Comparison of ENCODE assay signal across 9 cellular contexts in genomic region chr3:104526901-104527401, GRCh38.
DNase-seq lines count a peak whose midpoint lies in the region; ATAC-seq, FAIRE-seq and TF ChIP-seq lines count a peak whose summit lies in the region.
"Had no signal": no experiment of that assay in that cellular context is flagged by ENCODE, and none has a peak within 500 bp of the region (broad histone marks: within the 10 kb centered on the region; RNA-seq: fewer than 3 reads in every experiment).

No MANE protein-coding gene starts in this region.

- H2AFZ ChIP-seq in OCI-LY3 (ENCODE audit: low read depth, low read length), result no peak overlapping the region
- H2AFZ ChIP-seq: PC-9 had no signal

- no peak for TF ChIP-seq CTCF in OCI-LY3 (IDR thresholded peaks at IDR 0.05; ENCODE audit: low read depth, low read length)

- no peaks in the 10 kb centered on the region for H4K20me1 ChIP-seq in OCI-LY3 (ENCODE audit: insufficient read depth, low read length)

- peaks cover 48% of the 10 kb centered on the region for H3K4me1 ChIP-seq in OCI-LY3 (ENCODE audit: low read length)

- H3K9ac ChIP-seq in OCI-LY3 (ENCODE audit: low read length), result peak overlapping the region; percentile 42; the same call in 1 of the 2 replicates

- H3K27me3 ChIP-seq in OCI-LY3 (ENCODE audit: low read depth, low read length), result no peaks in the 10 kb centered on the region

- peak; percentile 86 for ATAC-seq in GM18517 (IDR thresholded peaks at IDR 0.05; ENCODE audit: unreplicated experiment)
- peak; percentile 81 for ATAC-seq in GM21528 (IDR thresholded peaks at IDR 0.05; ENCODE audit: low FRiP score, unreplicated experiment)
- peak; percentile 75 for ATAC-seq in HG03135 (IDR thresholded peaks at IDR 0.05; ENCODE audit: unreplicated experiment)

- peak overlapping the region; percentile 92 for H3K27ac ChIP-seq in OCI-LY3 (ENCODE audit: low read length)
- H3K27ac ChIP-seq: PC-9 had no signal

- peaks cover 3% of the 10 kb centered on the region; the same call in 1 of the 2 replicates for H3K9me3 ChIP-seq in OCI-LY3 (ENCODE audit: insufficient read depth, low read length)

- H3K36me3 ChIP-seq in OCI-LY3 (replicated peaks; ENCODE audit: low read depth, low read length), result peaks cover 1% of the 10 kb centered on the region

- DNase-seq in NCI-H510A (lab: John Stamatoyannopoulos, UW) (no peak), SK-N-DZ (ENCODE audit: low spot score) (no peak), GM19239 (ENCODE audit: insufficient read length, low spot score) (no peak)
- DNase-seq in stimulated activated CD4-positive, alpha-beta T cell treated with anti-CD3 and anti-CD28 coated beads, Interleukin-12 subunit alpha, Interleukin-12 subunit beta, amount 100 ng/mL, for 4 hours, result no peak
- DNase-seq: PC-9 had no signal

- no peaks in the 10 kb centered on the region for H3K79me2 ChIP-seq in OCI-LY3 (ENCODE audit: low read length)

- no peak for FAIRE-seq in GM19239 (lab: Jason Lieb, UNC)

- H3K4me3 ChIP-seq in OCI-LY3 (ENCODE audit: low read length), result peak overlapping the region; percentile 59
- H3K4me3 ChIP-seq: PC-9 had no signal

- H3K4me2 ChIP-seq in OCI-LY3 (ENCODE audit: low read length), result peak overlapping the region; percentile 81
- H3K4me2 ChIP-seq: PC-9 had no signal
